ENCODE assay signal across 8 cellular contexts in genomic region chr1:117930484-117930883, GRCh38. TPM values are rescaled to one million over a fixed set of nuclear protein-coding genes. Genes with fewer than 3 reads are reported as not detected.
DNase-seq lines count a peak whose midpoint lies in the region; ATAC-seq and TF ChIP-seq lines count a peak whose summit lies in the region.

No MANE protein-coding gene starts in this region.

- H3K9me3 ChIP-seq in iPS-20b (ENCODE audit: insufficient read depth, low read depth, low read length), result no peaks in the 10 kb centered on the region

- POLR2A ChIA-PET in activated CD8-positive, alpha-beta T cell treated with anti-CD3 and anti-CD28 coated beads for 36 hours (lab: Charles Lee), result interaction anchor here (2.0 kb wide), 1 partner anchor 275 kb away, joined by 4 read pairs; no protein-coding TSS in a partner anchor

- no peak for DNase-seq in activated naive CD4-positive, alpha-beta T cell treated with anti-CD3 and anti-CD28 coated beads, Interleukin-2, amount 10 ng/mL, durations not matched to agents 7 days and 5 days
- no peak for DNase-seq in activated naive CD4-positive, alpha-beta T cell treated with Interleukin-2 at 50 U/mL for 16 hours
- DNase-seq in activated CD8-positive, alpha-beta T cell treated with anti-CD3 and anti-CD28 coated beads for 36 hours, result no peak
- DNase-seq in stimulated activated naive B cell treated with anti-CD40 and anti-IgM and Interleukin-4, amounts not matched to agents 10 μg/mL and 1 μg/mL and 100 μg/mL, for 72 hours, result no peak
- DNase-seq in middle frontal gyrus (ENCODE audit: extremely low spot score, low spot score) (no peak), OCI-M2 (lab: John Stamatoyannopoulos, UW; ENCODE audit: unreplicated experiment) (no peak)

- H3K4me3 Mint-ChIP-seq in activated naive CD4-positive, alpha-beta T cell treated with anti-CD3 and anti-CD28 coated beads, Interleukin-2, amount 10 ng/mL, durations not matched to agents 7 days and 5 days, result peak overlapping the region; percentile 90
- peak overlapping the region; percentile 99 for H3K4me3 Mint-ChIP-seq in activated CD8-positive, alpha-beta T cell treated with anti-CD3 and anti-CD28 coated beads for 36 hours
- peak overlapping the region; percentile 93 to 95 for H3K4me3 Mint-ChIP-seq in stimulated activated naive B cell treated with anti-CD40 and anti-IgM and Interleukin-4, amounts not matched to agents 10 μg/mL and 1 μg/mL and 100 μg/mL, for 72 hours

- H3K4me3 ChIP-seq in iPS-20b (ENCODE audit: low read length), result peak overlapping the region; percentile 97

- intact Hi-C loops in activated CD8-positive, alpha-beta T cell treated with anti-CD3 and anti-CD28 coated beads for 36 hours (cut with micrococcal nuclease), result no loop called here

- no peaks in the 10 kb centered on the region for H3K9me3 Mint-ChIP-seq in activated naive CD4-positive, alpha-beta T cell treated with anti-CD3 and anti-CD28 coated beads, Interleukin-2, amount 10 ng/mL, durations not matched to agents 7 days and 5 days
- no peaks in the 10 kb centered on the region for H3K9me3 Mint-ChIP-seq in activated CD8-positive, alpha-beta T cell treated with anti-CD3 and anti-CD28 coated beads for 36 hours
- H3K9me3 Mint-ChIP-seq in stimulated activated naive B cell treated with anti-CD40 and anti-IgM and Interleukin-4, amounts not matched to agents 10 μg/mL and 1 μg/mL and 100 μg/mL, for 72 hours, result no peaks in the 10 kb centered on the region

- H3K27ac ChIP-seq in iPS-20b (ENCODE audit: low read length), result no peak overlapping the region

- TF ChIP-seq CTCF in activated CD8-positive, alpha-beta T cell treated with anti-CD3 and anti-CD28 coated beads for 36 hours (IDR thresholded peaks at IDR 0.05), result no peak

- H3K27ac Mint-ChIP-seq in activated naive CD4-positive, alpha-beta T cell treated with anti-CD3 and anti-CD28 coated beads, Interleukin-2, amount 10 ng/mL, durations not matched to agents 7 days and 5 days, result peak overlapping the region; percentile 90
- peak overlapping the region; percentile 91 for H3K27ac Mint-ChIP-seq in activated CD8-positive, alpha-beta T cell treated with anti-CD3 and anti-CD28 coated beads for 36 hours
- H3K27ac Mint-ChIP-seq in stimulated activated naive B cell treated with anti-CD40 and anti-IgM and Interleukin-4, amounts not matched to agents 10 μg/mL and 1 μg/mL and 100 μg/mL, for 72 hours, result peak overlapping the region; percentile 100

- H3K4me1 ChIP-seq in iPS-20b (ENCODE audit: insufficient read depth, low read length), result peaks cover 8% of the 10 kb centered on the region

- H3K4me1 Mint-ChIP-seq in activated naive CD4-positive, alpha-beta T cell treated with anti-CD3 and anti-CD28 coated beads, Interleukin-2, amount 10 ng/mL, durations not matched to agents 7 days and 5 days, result peaks cover 42% of the 10 kb centered on the region
- peaks cover 59% of the 10 kb centered on the region for H3K4me1 Mint-ChIP-seq in activated CD8-positive, alpha-beta T cell treated with anti-CD3 and anti-CD28 coated beads for 36 hours (ENCODE audit: low read depth)
- peaks cover 23 to 57% of the 10 kb centered on the region in 2 donors for H3K4me1 Mint-ChIP-seq in stimulated activated naive B cell treated with anti-CD40 and anti-IgM and Interleukin-4, amounts not matched to agents 10 μg/mL and 1 μg/mL and 100 μg/mL, for 72 hours

- peaks cover 23% of the 10 kb centered on the region for H3K36me3 ChIP-seq in iPS-20b (ENCODE audit: insufficient read depth, low read depth, low read length)

- peak overlapping the region; percentile 90 for H3K9ac ChIP-seq in iPS-20b (ENCODE audit: low read depth, low read length)

- H3K27me3 ChIP-seq in iPS-20b (ENCODE audit: insufficient read depth, low read length), result no peaks in the 10 kb centered on the region

- ATAC-seq in activated CD8-positive, alpha-beta T cell treated with anti-CD3 and anti-CD28 coated beads for 36 hours, result no peak
- ATAC-seq in stimulated activated naive B cell treated with anti-CD40 and anti-IgM and Interleukin-4, amounts not matched to agents 10 μg/mL and 1 μg/mL and 100 μg/mL, for 72 hours (replicated peaks), result no peak
- no peak for ATAC-seq in HG02571 (IDR thresholded peaks at IDR 0.05; ENCODE audit: unreplicated experiment)

- CTCF ChIA-PET in activated naive CD4-positive, alpha-beta T cell treated with anti-CD3 and anti-CD28 coated beads, Interleukin-2, amount 10 ng/mL, durations not matched to agents 7 days and 5 days (lab: Charles Lee), result interaction anchor here (0.6 to 3.1 kb wide), 2 partner anchors 35 to 54 kb away, joined by 3 to 15 read pairs; no protein-coding TSS in a partner anchor
- CTCF ChIA-PET in activated CD8-positive, alpha-beta T cell treated with anti-CD3 and anti-CD28 coated beads for 36 hours (lab: Charles Lee), result interaction anchor here (0.7 to 1.5 kb wide), 4 partner anchors 10 to 34 kb away, joined by 4 to 5 read pairs (median 4); no protein-coding TSS in a partner anchor

- peaks cover 14% of the 10 kb centered on the region for H3K36me3 Mint-ChIP-seq in activated naive CD4-positive, alpha-beta T cell treated with anti-CD3 and anti-CD28 coated beads, Interleukin-2, amount 10 ng/mL, durations not matched to agents 7 days and 5 days
- H3K36me3 Mint-ChIP-seq in activated CD8-positive, alpha-beta T cell treated with anti-CD3 and anti-CD28 coated beads for 36 hours (ENCODE audit: low read depth), result peaks cover 42% of the 10 kb centered on the region
- peaks cover 8 to 31% of the 10 kb centered on the region in 2 donors for H3K36me3 Mint-ChIP-seq in stimulated activated naive B cell treated with anti-CD40 and anti-IgM and Interleukin-4, amounts not matched to agents 10 μg/mL and 1 μg/mL and 100 μg/mL, for 72 hours

- H3K27me3 Mint-ChIP-seq in activated naive CD4-positive, alpha-beta T cell treated with anti-CD3 and anti-CD28 coated beads, Interleukin-2, amount 10 ng/mL, durations not matched to agents 7 days and 5 days, result peaks cover 9% of the 10 kb centered on the region
- no peaks in the 10 kb centered on the region for H3K27me3 Mint-ChIP-seq in activated CD8-positive, alpha-beta T cell treated with anti-CD3 and anti-CD28 coated beads for 36 hours
- H3K27me3 Mint-ChIP-seq in stimulated activated naive B cell treated with anti-CD40 and anti-IgM and Interleukin-4, amounts not matched to agents 10 μg/mL and 1 μg/mL and 100 μg/mL, for 72 hours, result no peaks in the 10 kb centered on the region

RNA-seq across cellular contexts. Expression of gene WDR3, which starts 0.9 kb away (rescaled TPM):
- 10 to 100 TPM; 61.6 to 63.0 TPM for total RNA-seq in activated CD8-positive, alpha-beta T cell treated with anti-CD3 and anti-CD28 coated beads for 36 hours

RNA-seq across cellular contexts. Expression of gene GDAP2, which starts 1.1 kb away (rescaled TPM):
- total RNA-seq in activated CD8-positive, alpha-beta T cell treated with anti-CD3 and anti-CD28 coated beads for 36 hours, result 10 to 100 TPM; 18.5 to 20.4 TPM
